16 cellular contexts compared by ENCODE assay signal in genomic region chr2:67646714-67647333, GRCh38.
DNase-seq lines count a peak whose midpoint lies in the region; ATAC-seq, FAIRE-seq and TF ChIP-seq lines count a peak whose summit lies in the region.
"Had no signal": no experiment of that assay in that cellular context is flagged by ENCODE, and none has a peak within 500 bp of the region (broad histone marks: within the 10 kb centered on the region; RNA-seq: fewer than 3 reads in every experiment).

No MANE protein-coding gene starts in this region.

- H4K20me1 ChIP-seq in K562 (replicated peaks; ENCODE audit: control insufficient read depth, insufficient read depth, low read length): no peaks in the 10 kb centered on the region
- H4K20me1 ChIP-seq: BLaER1 treated with 17β-estradiol and CSF1 and Interleukin-3, amounts not matched to agents 10 nM and 100 nM had no signal

- ATAC-seq in K562 (no peak), GM18909 (IDR thresholded peaks at IDR 0.05; ENCODE audit: poor library complexity, unreplicated experiment) (no peak)
- no peak for ATAC-seq in activated CD4-positive, CD25-positive, alpha-beta regulatory T cell treated with anti-CD3 and anti-CD28 coated beads, Interleukin-2, amount 50 U/mL, for 24 hours
- ATAC-seq: A549; CD8-positive, alpha-beta T cell had no signal

- DNase-seq in DMS53 (lab: John Stamatoyannopoulos, UW): peak; percentile 9
- no peak for DNase-seq in DMS53 treated with DMSO at 0.1 percent for 48 hours (lab: John Stamatoyannopoulos, UW; ENCODE audit: unreplicated experiment)
- DNase-seq in K562 (ENCODE audit: extremely low read depth in 1 of 4, low spot score in 3 of 4): no peak
- DNase-seq in spleen: peak; percentile 69
- no peak for DNase-seq in NCI-H2171 (lab: John Stamatoyannopoulos, UW)
- DNase-seq: Calu3; CD8-positive, alpha-beta T cell; GOT3; H7 had no signal

- no peak overlapping the region for H2AFZ ChIP-seq in K562 (ENCODE audit: low read depth, low read length)

- H3K27ac ChIP-seq in HEK293 (ENCODE audit: extremely low read depth, low read depth, low read length) (no peak overlapping the region), K562 (ENCODE audit: extremely low read depth, low read depth, low read length) (no peak overlapping the region), spleen (no peak overlapping the region)
- H3K27ac ChIP-seq: 22Rv1; A549; BLaER1 treated with 17β-estradiol and CSF1 and Interleukin-3, amounts not matched to agents 10 nM and 100 nM had no signal

- H3K27me3 ChIP-seq in K562 (ENCODE audit: control insufficient read depth in 2 of 2, insufficient read depth in 2 of 2, low read length in 2 of 2) (no peaks in the 10 kb centered on the region), spleen (replicated peaks in 1 of 7) (peaks cover 0 to 5% (median 0%) of the 10 kb centered on the region in 7 donors)
- H3K27me3 ChIP-seq: BLaER1 treated with 17β-estradiol and CSF1 and Interleukin-3, amounts not matched to agents 10 nM and 100 nM had no signal

- FAIRE-seq in K562 (lab: Jason Lieb, UNC): no peak
- FAIRE-seq: A549, GM12891 had no signal

- 2% methylated on average over 6 of the region's 6 CpGs for WGBS in K562 (ENCODE audit: insufficient coverage, low coverage, missing lambda C conversion rate)
- 83 to 95% (median 85%) methylated on average over 5 to 6 of the region's 6 CpGs for WGBS in spleen, 5 donors

- no peak for TF ChIP-seq RAD21 in K562 (CRISPR knock-in tag; conservative IDR thresholded peaks at IDR 0.05 in 1 of 2, IDR thresholded peaks at IDR 0.05 in 1 of 2)

- no peak for TF ChIP-seq EP300 in K562 (IDR thresholded peaks at IDR 0.05; ENCODE audit: low read length)

- CTCF ChIA-PET in HEK293 (lab: Yijun Ruan, JAX) (no interaction called here), K562 (lab: Yijun Ruan, JAX; ENCODE audit: low intra/inter-chr PET ratio) (no interaction called here)

- TF ChIP-seq POLR2A in K562 (conservative IDR thresholded peaks at IDR 0.05): no peak
- no peak for TF ChIP-seq POLR2A in spleen (IDR thresholded peaks at IDR 0.05)

- H3K4me3 ChIP-seq in HEK293 (ENCODE audit: low read depth, low read length) (no peak overlapping the region), K562 (no peak overlapping the region), spleen (no peak overlapping the region)
- H3K4me3 ChIP-seq: A549; BLaER1 treated with 17β-estradiol and CSF1 and Interleukin-3, amounts not matched to agents 10 nM and 100 nM had no signal

- H3K79me2 ChIP-seq in K562 (ENCODE audit: control insufficient read depth, insufficient read depth, low read length): no peaks in the 10 kb centered on the region

- no peaks in the 10 kb centered on the region; the same call in 1 of the 2 replicates for H3K9me3 ChIP-seq in HEK293 (ENCODE audit: control insufficient read depth, insufficient read depth, low read depth, low read length)
- H3K9me3 ChIP-seq in K562 (replicated peaks; ENCODE audit: control insufficient read depth, insufficient read depth, low read depth, low read length): no peaks in the 10 kb centered on the region
- H3K9me3 ChIP-seq in spleen: peaks cover 0 to 15% (median 12%) of the 10 kb centered on the region in 8 donors
- H3K9me3 ChIP-seq: A549 had no signal

- no peak overlapping the region for H3K9ac ChIP-seq in K562 (ENCODE audit: insufficient read depth in 1 of 2, low read depth in 2 of 2, low read length in 2 of 2)
- H3K9ac ChIP-seq: BLaER1 treated with 17β-estradiol and CSF1 and Interleukin-3, amounts not matched to agents 10 nM and 100 nM had no signal

- intact Hi-C loops in K562 (cut with micrococcal nuclease) (no loop called here), spleen (cut with DNase I; ENCODE audit: low total_unique reads) (no loop called here)

- no TSS peak for BruUV-seq in K562 (replicated peaks; lab: Mats Ljungman, UMichigan)

- peaks cover 18% of the 10 kb centered on the region; the same call in 1 of the 2 replicates for H3K4me1 ChIP-seq in HEK293 (ENCODE audit: control insufficient read depth, insufficient read depth, low read length)
- H3K4me1 ChIP-seq in K562 (replicated peaks in 1 of 2; ENCODE audit: control insufficient read depth in 2 of 2, insufficient read depth in 2 of 2, low read length in 2 of 2): no peaks in the 10 kb centered on the region
- H3K4me1 ChIP-seq in spleen: peaks cover 0 to 6% (median 0%) of the 10 kb centered on the region in 6 donors

- TF ChIP-seq CTCF in HEK293 (tag by site-specific recombination; IDR thresholded peaks at IDR 0.05) (no peak), K562 (IDR thresholded peaks at IDR 0.05 in 2 of 3, conservative IDR thresholded peaks at IDR 0.05 in 1 of 3; ENCODE audit: insufficient read depth in 2 of 3, low read depth in 1 of 3, low read length in 3 of 3) (no peak), spleen (IDR thresholded peaks at IDR 0.05 in 8 of 11, conservative IDR thresholded peaks at IDR 0.05 in 3 of 11) (no peak)

- no peaks in the 10 kb centered on the region for H3K9me1 ChIP-seq in K562 (ENCODE audit: control insufficient read depth, insufficient read depth, low read length)

- in situ Hi-C loops in K562 (cut with MboI): no loop called here

- no peak overlapping the region for H3K4me2 ChIP-seq in K562 (ENCODE audit: insufficient read depth, low read length)
- H3K4me2 ChIP-seq: A549; BLaER1 treated with 17β-estradiol and CSF1 and Interleukin-3, amounts not matched to agents 10 nM and 100 nM had no signal

- H3K36me3 ChIP-seq in HEK293 (ENCODE audit: control insufficient read depth in 2 of 2, insufficient read depth in 1 of 2, low read length in 2 of 2): no peaks in the 10 kb centered on the region
- no peaks in the 10 kb centered on the region for H3K36me3 ChIP-seq in K562 (ENCODE audit: control insufficient read depth, insufficient read depth, low read length)
- no peaks in the 10 kb centered on the region for H3K36me3 ChIP-seq in spleen
- H3K36me3 ChIP-seq: BLaER1 treated with 17β-estradiol and CSF1 and Interleukin-3, amounts not matched to agents 10 nM and 100 nM had no signal

- POLR2A ChIA-PET in HEK293 (lab: Yijun Ruan, JAX) (no interaction called here), K562 (lab: Yijun Ruan, JAX) (no interaction called here)

TF ChIP-seq in HEK293, 187 proteins besides CTCF, POLR2A, EP300 and RAD21 (continues in another document):
- TF ChIP-seq EGR2 (tag by site-specific recombination; IDR thresholded peaks at IDR 0.05; ENCODE audit: low read depth) (peak; percentile 37; the same call in 1 of the 2 replicates), ZNF544 (tag by site-specific recombination; IDR thresholded peaks at IDR 0.05) (no peak), SETDB1 (IDR thresholded peaks at IDR 0.05; ENCODE audit: insufficient read length, low read length) (peak; percentile 91), TRIM28 (IDR thresholded peaks at IDR 0.05; ENCODE audit: borderline replicate concordance, low read length) (peak; percentile 58; the same call in 1 of the 2 replicates), ZNF677 (tag by site-specific recombination; IDR thresholded peaks at IDR 0.05) (no peak), PRDM6 (tag by site-specific recombination; IDR thresholded peaks at IDR 0.05) (no peak), GFI1B (tag by site-specific recombination; IDR thresholded peaks at IDR 0.05) (no peak), ZNF324 (tag by site-specific recombination; IDR thresholded peaks at IDR 0.05) (no peak), ZNF214 (tag by site-specific recombination; IDR thresholded peaks at IDR 0.05; ENCODE audit: borderline replicate concordance) (no peak), ZBTB20 (tag by site-specific recombination; IDR thresholded peaks at IDR 0.05) (no peak), ZSCAN30 (tag by site-specific recombination; IDR thresholded peaks at IDR 0.05) (no peak)

TF ChIP-seq in K562, 482 proteins besides CTCF, POLR2A, EP300 and RAD21:
- no peak for TF ChIP-seq ZFX (CRISPR knock-in tag; IDR thresholded peaks at IDR 0.05)
- no peak for TF ChIP-seq TFAP4 (CRISPR knock-in tag; IDR thresholded peaks at IDR 0.05; ENCODE audit: borderline replicate concordance)
- TF ChIP-seq ZNF518B (CRISPR knock-in tag; IDR thresholded peaks at IDR 0.05): no peak
- TF ChIP-seq SRF (CRISPR knock-in tag; IDR thresholded peaks at IDR 0.05): no peak
- TF ChIP-seq TEAD4 (IDR thresholded peaks at IDR 0.05; ENCODE audit: low read length): no peak
- no peak for TF ChIP-seq TEAD4 (CRISPR knock-in tag; IDR thresholded peaks at IDR 0.05; ENCODE audit: borderline replicate concordance)
- no peak for TF ChIP-seq ZNF316 (IDR thresholded peaks at IDR 0.05)
- TF ChIP-seq SPI1 (IDR thresholded peaks at IDR 0.05; ENCODE audit: borderline replicate concordance, low read depth, low read length): peak; percentile 69
- no peak for TF ChIP-seq GABPB2 (CRISPR knock-in tag; conservative IDR thresholded peaks at IDR 0.05)

Comparison
In these comparisons a context has a peak if more than half of its experiments do, and no peak if none do; other contexts are left out.
1. DNase-seq: peak in DMS53 (single experiment) and spleen (single experiment); none in DMS53 treated with DMSO at 0.1 percent for 48 hours (single experiment), K562 (0 of 4) and NCI-H2171 (single experiment).